In genomic region chr7:77262311-77262710, GRCh38 we compare ENCODE assay signal across 21 cellular contexts.
"Had no signal": no experiment of that assay in that cellular context is flagged by ENCODE, and none has a peak within 500 bp of the region (broad histone marks: within the 10 kb centered on the region; RNA-seq: fewer than 3 reads in every experiment).

No MANE protein-coding gene starts in this region.

- H3K9me3 ChIP-seq: colonic mucosa, esophagus squamous epithelium, left ventricle myocardium inferior, lower lobe of right lung, testis, tibial nerve, upper lobe of right lung had no signal

- DNase-seq: colonic mucosa; dermis blood vessel endothelial cell; esophagus squamous epithelium; foreskin fibroblast; immature natural killer cell; kidney; left cardiac atrium; left ventricle myocardium inferior; lower lobe of right lung; mesendoderm; naive thymus-derived CD8-positive, alpha-beta T cell; posterior cingulate gyrus; stimulated activated CD4-positive, alpha-beta T cell treated with anti-CD3 and anti-CD28 coated beads, Interleukin-2, amount 100 ng/mL, for 24 hours; stimulated activated CD4-positive, alpha-beta T cell treated with anti-CD3 and anti-CD28 coated beads, Interleukin-4, amount 100 ng/mL, for 4 hours; stimulated activated naive B cell treated with anti-CD40 and anti-IgM and Interleukin-4, amounts not matched to agents 10 μg/mL and 1 μg/mL and 100 μg/mL, for 72 hours; stimulated activated naive CD8-positive, alpha-beta T cell treated with anti-CD3 and anti-CD28 coated beads, Interleukin-15, amount 100 ng/mL, for 72 hours; testis; upper lobe of right lung had no signal

- H3K27ac Mint-ChIP-seq: immature natural killer cell; naive thymus-derived CD8-positive, alpha-beta T cell; stimulated activated naive B cell treated with anti-CD40 and anti-IgM and Interleukin-4, amounts not matched to agents 10 μg/mL and 1 μg/mL and 100 μg/mL, for 72 hours; stimulated activated naive CD8-positive, alpha-beta T cell treated with anti-CD3 and anti-CD28 coated beads, Interleukin-15, amount 100 ng/mL, for 72 hours had no signal

- H3K4me3 ChIP-seq: colonic mucosa, esophagus squamous epithelium, left ventricle myocardium inferior, lower lobe of right lung, testis, tibial nerve, upper lobe of right lung had no signal

- H3K36me3 Mint-ChIP-seq: stimulated activated naive B cell treated with anti-CD40 and anti-IgM and Interleukin-4, amounts not matched to agents 10 μg/mL and 1 μg/mL and 100 μg/mL, for 72 hours had no signal

- ATAC-seq: left cardiac atrium; lower lobe of right lung; naive thymus-derived CD8-positive, alpha-beta T cell; sciatic nerve; stimulated activated naive B cell treated with anti-CD40 and anti-IgM and Interleukin-4, amounts not matched to agents 10 μg/mL and 1 μg/mL and 100 μg/mL, for 72 hours; stimulated activated naive CD8-positive, alpha-beta T cell treated with anti-CD3 and anti-CD28 coated beads, Interleukin-15, amount 100 ng/mL, for 72 hours; upper lobe of right lung had no signal

- H3K4me3 Mint-ChIP-seq: immature natural killer cell; naive thymus-derived CD8-positive, alpha-beta T cell; neural crest cell; stimulated activated naive B cell treated with anti-CD40 and anti-IgM and Interleukin-4, amounts not matched to agents 10 μg/mL and 1 μg/mL and 100 μg/mL, for 72 hours; stimulated activated naive CD8-positive, alpha-beta T cell treated with anti-CD3 and anti-CD28 coated beads, Interleukin-15, amount 100 ng/mL, for 72 hours had no signal

- H3K27ac ChIP-seq: colonic mucosa, esophagus squamous epithelium, left ventricle myocardium inferior, lower lobe of right lung, testis, tibial nerve, upper lobe of right lung had no signal

- H3K27me3 ChIP-seq: colonic mucosa, esophagus squamous epithelium, testis, tibial nerve, upper lobe of right lung had no signal

- H3K4me1 Mint-ChIP-seq: immature natural killer cell, neural crest cell had no signal

- H3K36me3 ChIP-seq: colonic mucosa, lower lobe of right lung, upper lobe of right lung had no signal

- H3K27me3 Mint-ChIP-seq: naive thymus-derived CD8-positive, alpha-beta T cell; stimulated activated naive B cell treated with anti-CD40 and anti-IgM and Interleukin-4, amounts not matched to agents 10 μg/mL and 1 μg/mL and 100 μg/mL, for 72 hours; stimulated activated naive CD8-positive, alpha-beta T cell treated with anti-CD3 and anti-CD28 coated beads, Interleukin-15, amount 100 ng/mL, for 72 hours had no signal

- H3K4me1 ChIP-seq: colonic mucosa, esophagus squamous epithelium, lower lobe of right lung, testis, tibial nerve, upper lobe of right lung had no signal

- H3K9me3 Mint-ChIP-seq: immature natural killer cell; naive thymus-derived CD8-positive, alpha-beta T cell; neural crest cell; stimulated activated naive B cell treated with anti-CD40 and anti-IgM and Interleukin-4, amounts not matched to agents 10 μg/mL and 1 μg/mL and 100 μg/mL, for 72 hours; stimulated activated naive CD8-positive, alpha-beta T cell treated with anti-CD3 and anti-CD28 coated beads, Interleukin-15, amount 100 ng/mL, for 72 hours had no signal
